In genomic region chr2:45823723-45824206, GRCh38 we compare ENCODE assay signal across 10 cellular contexts.
DNase-seq lines count a peak whose midpoint lies in the region; ATAC-seq and TF ChIP-seq lines count a peak whose summit lies in the region.
"Had no signal": no experiment of that assay in that cellular context is flagged by ENCODE, and none has a peak within 500 bp of the region (broad histone marks: within the 10 kb centered on the region; RNA-seq: fewer than 3 reads in every experiment).

No MANE protein-coding gene starts in this region.

- peaks cover 7% of the 10 kb centered on the region; the same call in 1 of the 2 replicates for H3K4me1 ChIP-seq in Panc1 (ENCODE audit: control insufficient read depth, insufficient read depth, low read length)

- no peaks in the 10 kb centered on the region for H3K27me3 ChIP-seq in Panc1 (ENCODE audit: control insufficient read depth, insufficient read depth, low read length)

- in situ Hi-C loops in Panc1 (cut with HindIII; ENCODE audit: low pct_unique_long_range_greater_than_20kb, low sequenced_read_pairs) = no loop called here

- DNase-seq in GM03348 (ENCODE audit: low spot score) = peak; percentile 42
- no peak for DNase-seq in Panc1 (ENCODE audit: low read depth, low spot score)
- DNase-seq in head of caudate nucleus = peak; percentile 27 to 86 (median 64)
- DNase-seq in renal cortical epithelial cell (ENCODE audit: low read depth) = peak; percentile 60
- DNase-seq in activated naive CD4-positive, alpha-beta T cell treated with anti-CD3 and anti-CD28 coated beads, Interleukin-2, amount 50 U/mL, for 72 hours (ENCODE audit: low spot score in 2 of 2) = no peak
- DNase-seq in effector CD4-positive, alpha-beta T cell = no peak
- no peak for DNase-seq in stimulated activated CD4-positive, alpha-beta T cell treated with anti-CD3 and anti-CD28 coated beads, Interleukin-2, amount 100 ng/mL, for 48 hours
- no peak for DNase-seq in OCI-M2 (lab: John Stamatoyannopoulos, UW; ENCODE audit: unreplicated experiment)
- DNase-seq: activated CD4-positive, alpha-beta memory T cell treated with anti-CD3 and anti-CD28 coated beads for 36 hours had no signal

- no peaks in the 10 kb centered on the region for H3K9me3 ChIP-seq in Panc1 (ENCODE audit: control insufficient read depth, insufficient read depth, low read depth, low read length)

- ATAC-seq in Panc1 = peak; percentile 76
- no peak for ATAC-seq in activated naive CD4-positive, alpha-beta T cell treated with anti-CD3 and anti-CD28 coated beads, Interleukin-2, amount 50 U/mL, for 72 hours

- H3K36me3 Mint-ChIP-seq in activated naive CD4-positive, alpha-beta T cell treated with anti-CD3 and anti-CD28 coated beads, Interleukin-2, amount 50 U/mL, for 72 hours = no peaks in the 10 kb centered on the region
- H3K36me3 Mint-ChIP-seq: activated CD4-positive, alpha-beta memory T cell treated with anti-CD3 and anti-CD28 coated beads for 36 hours had no signal

- intact Hi-C loops in Panc1 (cut with micrococcal nuclease; ENCODE audit: unreplicated experiment) = no loop called here
- intact Hi-C loops in head of caudate nucleus (cut with DNase I) = no loop called here

- CTCF ChIA-PET in Panc1 (lab: Charles Lee) = no interaction called here

- no peak overlapping the region for H3K27ac Mint-ChIP-seq in activated naive CD4-positive, alpha-beta T cell treated with anti-CD3 and anti-CD28 coated beads, Interleukin-2, amount 50 U/mL, for 72 hours
- H3K27ac Mint-ChIP-seq: activated CD4-positive, alpha-beta memory T cell treated with anti-CD3 and anti-CD28 coated beads for 36 hours; nephron had no signal

- no peak overlapping the region for H3K27ac ChIP-seq in Panc1 (ENCODE audit: low read length)

- no peaks in the 10 kb centered on the region for H3K36me3 ChIP-seq in Panc1 (ENCODE audit: control insufficient read depth, insufficient read depth, low read length)

- POLR2A ChIA-PET in Panc1 (lab: Charles Lee) = no interaction called here

- H3K4me3 ChIP-seq in Panc1 (ENCODE audit: low read depth in 2 of 2, low read length in 2 of 2) = no peak overlapping the region

- TF ChIP-seq CTCF in Panc1 (IDR thresholded peaks at IDR 0.05) = no peak

- no TSS peak for BruUV-seq in Panc1 (replicated peaks; lab: Mats Ljungman, UMichigan)

- no peaks in the 10 kb centered on the region for H3K9me3 Mint-ChIP-seq in activated naive CD4-positive, alpha-beta T cell treated with anti-CD3 and anti-CD28 coated beads, Interleukin-2, amount 50 U/mL, for 72 hours
- H3K9me3 Mint-ChIP-seq: activated CD4-positive, alpha-beta memory T cell treated with anti-CD3 and anti-CD28 coated beads for 36 hours; nephron had no signal

Comparison
In these comparisons a context has a peak if more than half of its experiments do, and no peak if none do; other contexts are left out.
1. DNase-seq: peak in GM03348 (single experiment), head of caudate nucleus (42 of 42) and renal cortical epithelial cell (single experiment); none in Panc1 (single experiment), activated naive CD4-positive, alpha-beta T cell treated with anti-CD3 and anti-CD28 coated beads, Interleukin-2, amount 50 U/mL, for 72 hours (0 of 2), effector CD4-positive, alpha-beta T cell (single experiment), stimulated activated CD4-positive, alpha-beta T cell treated with anti-CD3 and anti-CD28 coated beads, Interleukin-2, amount 100 ng/mL, for 48 hours (0 of 2) and OCI-M2 (single experiment).